Comparison of ENCODE assay signal across 22 cellular contexts in genomic region chr2:210722092-210722491, GRCh38.
"Had no signal": no experiment of that assay in that cellular context is flagged by ENCODE, and none has a peak within 500 bp of the region (broad histone marks: within the 10 kb centered on the region; RNA-seq: fewer than 3 reads in every experiment).

No MANE protein-coding gene starts in this region.

- H3K9me3 ChIP-seq: Peyer's patch, SJCRH30 had no signal

- H3K9ac ChIP-seq: KMS-11 had no signal

- H3K27ac ChIP-seq: KMS-11, PC-9, Peyer's patch, SJCRH30 had no signal

- H3K4me3 ChIP-seq: K562, PC-9, Peyer's patch, SJCRH30 had no signal

- ATAC-seq: K562, Right ventricle myocardium inferior, SK-N-SH treated with all-trans-retinoic acid at 6 μM for 48 hours had no signal

- H3K4me1 ChIP-seq: Peyer's patch had no signal

- DNase-seq: Kasumi-1, MM.1S, NCI-H1092 treated with DMSO at 0.1 percent for 48 hours, NCI-H1436, NCI-H187, NCI-H2029, NCI-H2081 treated with DMSO at 0.1 percent for 48 hours, NCI-H2171, NCI-H226, NCI-H446, NCI-H510A, NCI-H524 treated with DMSO at 0.1 percent for 48 hours, NCI-H69, NCI-H774, PC-9, Peyer's patch, SHP77 treated with DMSO at 0.1 percent for 48 hours, SJCRH30 had no signal

- H3K36me3 ChIP-seq: Peyer's patch, SJCRH30 had no signal

- FAIRE-seq: K562 had no signal
